In the genomic region with DNA sequence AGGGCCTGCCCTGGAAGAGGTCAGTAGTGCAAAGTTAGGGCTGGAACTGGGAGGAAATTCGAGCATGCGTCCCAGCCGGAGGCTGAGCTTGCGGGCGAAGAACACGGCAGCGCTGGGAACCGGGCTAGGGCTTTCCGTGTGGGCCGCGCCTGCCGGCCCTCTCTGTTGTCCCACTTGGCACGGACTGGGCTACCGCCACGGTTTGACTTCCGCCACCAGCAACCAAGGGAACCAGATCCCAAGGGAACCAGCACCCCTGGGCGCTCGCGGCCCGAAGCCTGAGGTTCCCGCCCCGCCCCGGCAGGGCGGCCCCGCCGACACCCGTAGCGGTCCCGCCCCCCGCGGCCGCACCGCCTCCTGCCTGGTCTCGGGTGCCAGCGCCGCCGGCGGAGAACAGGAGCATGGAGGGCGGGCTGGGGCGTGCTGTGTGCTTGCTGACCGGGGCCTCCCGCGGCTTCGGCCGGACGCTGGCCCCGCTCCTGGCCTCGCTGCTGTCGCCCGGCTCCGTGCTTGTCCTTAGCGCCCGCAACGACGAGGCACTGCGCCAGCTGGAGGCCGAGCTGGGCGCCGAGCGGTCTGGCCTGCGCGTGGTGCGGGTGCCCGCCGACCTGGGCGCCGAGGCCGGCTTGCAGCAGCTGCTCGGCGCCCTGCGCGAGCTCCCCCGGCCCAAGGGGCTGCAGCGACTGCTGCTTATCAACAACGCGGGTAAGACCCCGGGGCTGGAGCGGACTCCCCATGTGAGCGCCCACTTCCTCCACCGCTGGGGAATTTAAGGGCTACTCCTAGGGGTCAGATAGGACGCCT, we compare ENCODE assay signal across 8 cellular contexts. TPM values are rescaled to one million over a fixed set of nuclear protein-coding genes. Genes with fewer than 3 reads are reported as not detected.
DNase-seq lines count a peak whose midpoint lies in the region; ATAC-seq and TF ChIP-seq lines count a peak whose summit lies in the region.

A gene (plus strand): TSS at position 377 of the 804 bp plus-strand sequence. CDS start 25 bp downstream, at position 402.

- H3K14ac ChIP-seq in H9 (ENCODE audit: insufficient read depth, low read length) = no peak within 1 kb of the TSS

- H4K5ac ChIP-seq in H9 (ENCODE audit: insufficient read length, low read depth, low read length) = no peak within 1 kb of the TSS

- TF ChIP-seq CTCF in GM10248 (IDR thresholded peaks at IDR 0.05; ENCODE audit: control extremely low read depth, extremely low read depth, low read depth, missing control alignments) (peak; percentile 7), H9 (conservative IDR thresholded peaks at IDR 0.05) (no peak), MM.1S (IDR thresholded peaks at IDR 0.05; ENCODE audit: low read length) (no peak), right atrium auricular region (IDR thresholded peaks at IDR 0.05) (no peak), prostate gland (IDR thresholded peaks at IDR 0.05) (peak in 2 of 4 experiments; percentile 30 to 33)

- intact Hi-C loops in prostate gland (cut with DNase I) = no loop called here

- no peak within 1 kb of the TSS for H3K27ac Mint-ChIP-seq in H9
- no peak within 1 kb of the TSS for H3K27ac Mint-ChIP-seq in T-cell

- no peak within 1 kb of the TSS for H2AK5ac ChIP-seq in H9 (ENCODE audit: insufficient read length, low read length)

- H4K20me1 ChIP-seq in H9 (ENCODE audit: control insufficient read depth, insufficient read depth, insufficient read length) (no peaks in the 10 kb centered on the region), MM.1S (ENCODE audit: insufficient read depth, low read length) (no peaks in the 10 kb centered on the region)

- POLR2A ChIA-PET in GM10248 (lab: Yijun Ruan, JAX) = no interaction called here
- POLR2A ChIA-PET in T-cell (lab: Charles Lee) = no interaction called here

- no peak within 1 kb of the TSS for H2AFZ ChIP-seq in H9 (ENCODE audit: low read length)
- H2AFZ ChIP-seq in MM.1S (ENCODE audit: low read length) = peak within 1 kb of the TSS; percentile 71

- H3K4me3 ChIP-seq in MM.1S (ENCODE audit: low read length) (peak within 1 kb of the TSS; percentile 62), right atrium auricular region (peak within 1 kb of the TSS; percentile 56 to 81), prostate gland (peak within 1 kb of the TSS; percentile 75)

- no peaks in the 10 kb centered on the region for H3K9me3 ChIP-seq in H9 (ENCODE audit: control insufficient read depth, low read depth, low read length)
- no peaks in the 10 kb centered on the region for H3K9me3 ChIP-seq in MM.1S (replicated peaks; ENCODE audit: insufficient read depth, low read length)
- no peaks in the 10 kb centered on the region for H3K9me3 ChIP-seq in right atrium auricular region
- H3K9me3 ChIP-seq in prostate gland = no peaks in the 10 kb centered on the region

- H3K9me2 ChIP-seq in MM.1S (replicated peaks; ENCODE audit: insufficient read depth, low read length) = no peaks in the 10 kb centered on the region

- H3K27ac ChIP-seq in H9 (ENCODE audit: insufficient read length, low read depth, low read length) (no peak within 1 kb of the TSS), MM.1S (ENCODE audit: low read length) (no peak within 1 kb of the TSS), right atrium auricular region (peak within 1 kb of the TSS; percentile 85 to 95), prostate gland (peak within 1 kb of the TSS; percentile 93 to 94)

- H3K4ac ChIP-seq in H9 (ENCODE audit: low read depth, low read length) = no peak within 1 kb of the TSS

- H3T11ph ChIP-seq in H9 (ENCODE audit: low read length) = no peak within 1 kb of the TSS

- no peak within 1 kb of the TSS for H2BK5ac ChIP-seq in H9 (ENCODE audit: insufficient read length, low read length)

- H3K79me1 ChIP-seq in H9 (ENCODE audit: insufficient read depth, low read depth, low read length, poor library complexity, severe bottlenecking) = no peaks in the 10 kb centered on the region

- peak; percentile 83 for DNase-seq in GM10248 (ENCODE audit: extremely low spot score)
- peak; percentile 71 for DNase-seq in H9
- DNase-seq in MM.1S = peak; percentile 83
- DNase-seq in T-cell = peak in 26 of 34 experiments; percentile 16 to 56 (median 32)
- peak in 50 of 58 donors; percentile 26 to 76 (median 60) for DNase-seq in anterior cingulate cortex (lab: John Stamatoyannopoulos, UW)
- peak; percentile 71 for DNase-seq in right atrium auricular region (ENCODE audit: low spot score)
- peak; percentile 74 for DNase-seq in prostate gland (ENCODE audit: low spot score)
- DNase-seq in KG1 (lab: John Stamatoyannopoulos, UW) = no peak

- H3K36me3 ChIP-seq in MM.1S (replicated peaks; ENCODE audit: insufficient read depth, low read length) (no peaks in the 10 kb centered on the region), right atrium auricular region (peaks cover 10% of the 10 kb centered on the region), prostate gland (no peaks in the 10 kb centered on the region)

- H3K4me3 Mint-ChIP-seq in H9 (peak within 1 kb of the TSS; percentile 69 to 81), T-cell (peak within 1 kb of the TSS; percentile 66 to 79 (median 75))

- H2BK120ac ChIP-seq in H9 (ENCODE audit: low read depth, low read length, poor library complexity, severe bottlenecking) = no peak within 1 kb of the TSS

- H3K18ac ChIP-seq in H9 (ENCODE audit: insufficient read length, low read depth, low read length) = no peak within 1 kb of the TSS

- no peak within 1 kb of the TSS for H4K8ac ChIP-seq in H9 (replicated peaks; ENCODE audit: insufficient read length, low read depth, low read length)

- no CpG with 5 or more reads among the region's 81 CpGs for WGBS in H9 (ENCODE audit: extremely low coverage, insufficient read length, low lambda C conversion rate)
- under 1% methylated on average over 44 of the region's 81 CpGs for WGBS in prostate gland

- H3K27me3 Mint-ChIP-seq in H9 (ENCODE audit: low read depth) = peaks cover 84% of the 10 kb centered on the region
- peaks cover 53 to 82% of the 10 kb centered on the region in 2 donors for H3K27me3 Mint-ChIP-seq in T-cell

- H2BK15ac ChIP-seq in H9 (ENCODE audit: low read depth, low read length) = no peak within 1 kb of the TSS

- H4K91ac ChIP-seq in H9 (ENCODE audit: insufficient read length, low read depth, low read length) = no peak within 1 kb of the TSS

- H3K4me1 ChIP-seq in H9 (ENCODE audit: insufficient read depth, low read length) (peaks cover 7% of the 10 kb centered on the region; the same call in 1 of the 2 replicates), MM.1S (ENCODE audit: low read length) (no peaks in the 10 kb centered on the region), right atrium auricular region (peaks cover 0 to 29% of the 10 kb centered on the region in 2 donors), prostate gland (replicated peaks) (peaks cover 5% of the 10 kb centered on the region)

- peak; percentile 82 to 94 (median 88) for ATAC-seq in T-cell (replicated peaks in 1 of 4)

- H3K4me1 Mint-ChIP-seq in H9 (peaks cover 8 to 11% of the 10 kb centered on the region in 2 experiments), T-cell (peaks cover 8 to 14% (median 10%) of the 10 kb centered on the region in 3 donors)

- H3K9me3 Mint-ChIP-seq in H9 = no peaks in the 10 kb centered on the region; a peak in 1 of 5 replicates
- H3K9me3 Mint-ChIP-seq in T-cell = no peaks in the 10 kb centered on the region

- H3K27me3 ChIP-seq in H9 (ENCODE audit: insufficient read depth, low read length) (peaks cover 3% of the 10 kb centered on the region; the same call in 1 of the 2 replicates), MM.1S (replicated peaks; ENCODE audit: insufficient read depth, low read length) (peaks cover 12% of the 10 kb centered on the region; the same call in 1 of the 2 replicates), right atrium auricular region (no peaks in the 10 kb centered on the region), prostate gland (replicated peaks; ENCODE audit: insufficient read depth) (no peaks in the 10 kb centered on the region)

- peak; percentile 43 for TF ChIP-seq POLR2A in prostate gland (IDR thresholded peaks at IDR 0.05)

- no peak within 1 kb of the TSS for H3K56ac ChIP-seq in H9 (ENCODE audit: insufficient read length, low read depth, low read length)

- H3K79me2 ChIP-seq in H9 (ENCODE audit: insufficient read depth, low read length) = no peaks in the 10 kb centered on the region
- H3K79me2 ChIP-seq in MM.1S (ENCODE audit: low read length) = no peaks in the 10 kb centered on the region

- H3F3A ChIP-seq in MM.1S (ENCODE audit: insufficient read depth, low read length) = no peaks in the 10 kb centered on the region

- H3K36me3 Mint-ChIP-seq in H9 (ENCODE audit: insufficient read depth in 1 of 3, low read depth in 3 of 3) = no peaks in the 10 kb centered on the region; a peak in 3 of 7 replicates
- no peaks in the 10 kb centered on the region for H3K36me3 Mint-ChIP-seq in T-cell

- peaks cover 5% of the 10 kb centered on the region for H3K23me2 ChIP-seq in H9 (ENCODE audit: insufficient read length, low read depth, low read length, poor library complexity, severe bottlenecking)

- H3K9ac ChIP-seq in H9 (ENCODE audit: extremely low read depth, insufficient read length, low read length) = no peak within 1 kb of the TSS
- peak within 1 kb of the TSS; percentile 24; the same call in 1 of the 2 replicates for H3K9ac ChIP-seq in MM.1S (ENCODE audit: low read length)

- H2BK20ac ChIP-seq in H9 (ENCODE audit: low read depth, low read length, poor library complexity, severe bottlenecking) = no peak within 1 kb of the TSS

- peak within 1 kb of the TSS; percentile 55 for H3K4me2 ChIP-seq in H9 (ENCODE audit: insufficient read depth, insufficient read length, low read length)
- H3K4me2 ChIP-seq in MM.1S (ENCODE audit: low read depth, low read length) = peak within 1 kb of the TSS; percentile 77

- CTCF ChIA-PET in GM10248 (lab: Yijun Ruan, JAX) (interaction anchor here (0.8 to 3.0 kb wide), 32 partner anchors 9 to 1342 kb away, joined by 3 to 18 read pairs (median 4); a partner anchor contains a TSS), T-cell (lab: Charles Lee) (interaction anchor here in 1 of 2 donors (0.6 kb wide), 1 partner anchor 10 kb away, joined by 4 read pairs; no protein-coding TSS in a partner anchor)

- H2BK12ac ChIP-seq in H9 (ENCODE audit: insufficient read length, low read depth, low read length) = no peak within 1 kb of the TSS

- no peak within 1 kb of the TSS for H3K23ac ChIP-seq in H9 (ENCODE audit: insufficient read length, low read depth, low read length)

RNA-seq across cellular contexts. Expression of the gene that starts here (rescaled TPM):
- total RNA-seq in H9 (2021) = 7.3 and 7.6 TPM in 2 replicates
- total RNA-seq in T-cell = under 1 TPM in 3 of 5 donors, not detected in 2; 0.35 to 0.58 (median 0.39) TPM
- total RNA-seq in right atrium auricular region = 10 to 100 TPM; 34.5 to 47.8 TPM
- 10 to 100 TPM; 42.5 to 91.5 TPM for total RNA-seq in prostate gland

Comparison
In these comparisons a context has a peak if more than half of its experiments do, and no peak if none do; other contexts are left out.
1. Peak in DNase-seq and ATAC-seq in T-cell; RNA of the gene not detected or under 1 TPM.
2. H3K27ac ChIP-seq: peak in right atrium auricular region (2 of 2) and prostate gland (2 of 2); none in H9 (single experiment) and MM.1S (single experiment).
3. Peak in every context shown above with its lines, with median percentiles within 50 percentile points of each other: H3K4me3 ChIP-seq.